Comparison of ENCODE assay signal across 17 cellular contexts in the genomic region with DNA sequence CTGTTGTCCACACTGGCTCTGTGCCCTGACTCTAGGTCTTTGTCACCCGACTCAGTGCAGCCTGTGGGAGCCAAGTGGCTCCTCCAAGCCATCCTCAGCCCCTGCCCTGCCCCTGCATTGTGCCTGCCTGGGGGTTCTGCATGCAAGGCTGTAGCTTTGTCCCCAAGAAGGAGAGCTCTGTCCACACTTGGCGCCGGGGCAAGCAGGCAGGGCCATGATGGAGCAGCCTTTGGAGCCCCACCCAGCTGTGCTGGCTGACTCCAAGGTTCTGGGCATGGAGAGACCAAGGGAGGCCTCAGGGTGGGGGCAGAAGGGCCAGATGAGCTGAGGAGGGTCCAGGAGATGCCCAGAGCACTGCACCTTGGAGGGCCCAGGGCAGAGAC.
DNase-seq lines count a peak whose midpoint lies in the region; ATAC-seq and TF ChIP-seq lines count a peak whose summit lies in the region.
"Had no signal": no experiment of that assay in that cellular context is flagged by ENCODE, and none has a peak within 500 bp of the region (broad histone marks: within the 10 kb centered on the region; RNA-seq: fewer than 3 reads in every experiment).

No MANE protein-coding gene starts in this region.

- no peak overlapping the region for H4K8ac ChIP-seq in neuronal stem cell (ENCODE audit: low read depth, low read length)

- peak overlapping the region; percentile 76 for H3K18ac ChIP-seq in neuronal stem cell (ENCODE audit: low read length)

- no peak overlapping the region for H3K4ac ChIP-seq in neuronal stem cell (ENCODE audit: low read length)

- H3K27me3 ChIP-seq in BLaER1, result no peaks in the 10 kb centered on the region
- no peaks in the 10 kb centered on the region for H3K27me3 ChIP-seq in neuronal stem cell (ENCODE audit: control insufficient read depth in 3 of 3, insufficient read depth in 3 of 3, low read depth in 1 of 3, low read length in 3 of 3)
- H3K27me3 ChIP-seq: BE2C had no signal

- peaks cover 4% of the 10 kb centered on the region for H3K79me1 ChIP-seq in neuronal stem cell (ENCODE audit: low read depth, low read length)

- TF ChIP-seq CTCF in coronary artery (IDR thresholded peaks at IDR 0.05) (no peak), omental fat pad (IDR thresholded peaks at IDR 0.05) (no peak)

- ATAC-seq in GM18498 (IDR thresholded peaks at IDR 0.05; ENCODE audit: unreplicated experiment) (no peak), omental fat pad (ENCODE audit: low FRiP score) (no peak)

- H3K9me3 ChIP-seq in BLaER1 (no peaks in the 10 kb centered on the region), neuronal stem cell (replicated peaks in 1 of 2; ENCODE audit: control insufficient read depth in 2 of 2, insufficient read depth in 1 of 2, low read depth in 1 of 2, low read length in 2 of 2) (peaks cover 0 to 16% of the 10 kb centered on the region in 2 donors)
- H3K9me3 ChIP-seq: BE2C had no signal

- peak overlapping the region; percentile 75 for H3K14ac ChIP-seq in neuronal stem cell (ENCODE audit: low read length)

- H3K36me3 ChIP-seq in BLaER1 (no peaks in the 10 kb centered on the region), neuronal stem cell (replicated peaks in 1 of 2; ENCODE audit: control insufficient read depth in 2 of 2, insufficient read depth in 2 of 2, low read length in 2 of 2) (no peaks in the 10 kb centered on the region)
- H3K36me3 ChIP-seq: BE2C had no signal

- peak overlapping the region; percentile 19; the same call in 1 of the 2 replicates for H3K27ac ChIP-seq in BLaER1
- H3K27ac ChIP-seq in coronary artery, result no peak overlapping the region
- no peak overlapping the region for H3K27ac ChIP-seq in neuronal stem cell (replicated peaks; ENCODE audit: low read length)
- H3K27ac ChIP-seq: GM23248, KMS-11, PC-9 had no signal

- H3K9ac ChIP-seq in BLaER1, result no peak overlapping the region
- no peak overlapping the region for H3K9ac ChIP-seq in neuronal stem cell (ENCODE audit: low read depth, low read length, poor library complexity)
- H3K9ac ChIP-seq: GM23248, KMS-11 had no signal

- H2BK120ac ChIP-seq in neuronal stem cell (ENCODE audit: low read depth, low read length), result no peak overlapping the region

- H3K23ac ChIP-seq in neuronal stem cell (ENCODE audit: low read depth, low read length, poor library complexity), result no peak overlapping the region

- H3K4me3 ChIP-seq in BLaER1, result no peak overlapping the region
- H3K4me3 ChIP-seq in coronary artery, result no peak overlapping the region
- no peak overlapping the region for H3K4me3 ChIP-seq in neuronal stem cell (ENCODE audit: low read length in 2 of 2)
- H3K4me3 ChIP-seq: GM23248, PC-9 had no signal

- no CpG with 5 or more reads among the region's 3 CpGs for WGBS in neuronal stem cell (ENCODE audit: extremely low coverage in 2 of 2, insufficient read length in 2 of 2, insufficient replicate concordance in 1 of 2), 2 donors

- H3K4me1 ChIP-seq in BLaER1 (peaks cover 14% of the 10 kb centered on the region), neuronal stem cell (ENCODE audit: control insufficient read depth in 2 of 2, insufficient read depth in 1 of 2, low read depth in 1 of 2, low read length in 2 of 2) (peaks cover 0 to 21% of the 10 kb centered on the region in 2 donors)
- H3K4me1 ChIP-seq: BE2C had no signal

- H2AFZ ChIP-seq in neuronal stem cell (ENCODE audit: low read length), result no peak overlapping the region
- H2AFZ ChIP-seq: GM23248, PC-9 had no signal

- H4K20me1 ChIP-seq in BLaER1, result no peaks in the 10 kb centered on the region

- peak overlapping the region; percentile 12 for H2AK5ac ChIP-seq in neuronal stem cell (ENCODE audit: low read depth, low read length)

- H2BK12ac ChIP-seq in neuronal stem cell (ENCODE audit: low read length), result no peak overlapping the region

- peak overlapping the region; percentile 46 for H2BK15ac ChIP-seq in neuronal stem cell (ENCODE audit: low read length)

- H3K4me2 ChIP-seq in BLaER1, result peak overlapping the region; percentile 4; the same call in 1 of the 2 replicates
- no peak overlapping the region for H3K4me2 ChIP-seq in neuronal stem cell (ENCODE audit: insufficient read depth, low read length, poor library complexity, severe bottlenecking)
- H3K4me2 ChIP-seq: KMS-11, PC-9 had no signal

- DNase-seq in D341Med (ENCODE audit: low spot score) (peak; percentile 12), coronary artery (ENCODE audit: low spot score) (peak; percentile 62), neuronal stem cell (ENCODE audit: low spot score) (no peak), omental fat pad (ENCODE audit: low spot score) (no peak), NCI-H146 (lab: John Stamatoyannopoulos, UW) (no peak)
- DNase-seq: BE2C, DMS153, GM23248, NCI-H1092, NCI-H1694, NCI-H2107, NCI-H345, NCI-H69, PC-9 had no signal

- H4K91ac ChIP-seq in neuronal stem cell (ENCODE audit: low read depth, low read length, poor library complexity), result no peak overlapping the region

- no peak overlapping the region for H2BK5ac ChIP-seq in neuronal stem cell (ENCODE audit: low read length)

Comparison
In these comparisons a context has a peak if more than half of its experiments do, and no peak if none do; other contexts are left out.
1. DNase-seq: peak in D341Med (single experiment) and coronary artery (single experiment); none in neuronal stem cell (single experiment), omental fat pad (single experiment) and NCI-H146 (single experiment).